In genomic region chr1:167489581-167490340, GRCh38 we compare ENCODE assay signal across 11 cellular contexts. TPM values are rescaled to one million over a fixed set of nuclear protein-coding genes. Genes with fewer than 3 reads are reported as not detected.
DNase-seq lines count a peak whose midpoint lies in the region; ATAC-seq, FAIRE-seq and TF ChIP-seq lines count a peak whose summit lies in the region.
"Had no signal": no experiment of that assay in that cellular context is flagged by ENCODE, and none has a peak within 500 bp of the region (broad histone marks: within the 10 kb centered on the region; RNA-seq: fewer than 3 reads in every experiment).

No MANE protein-coding gene starts in this region.

- H3K27me3 ChIP-seq in heart right ventricle, result peaks cover 0 to 22% (median 10%) of the 10 kb centered on the region in 7 donors
- H3K27me3 ChIP-seq in pancreas, result peaks cover 0 to 7% (median 0%) of the 10 kb centered on the region in 4 donors
- no peaks in the 10 kb centered on the region for H3K27me3 ChIP-seq in testis

- no peak for TF ChIP-seq CTCF in heart right ventricle (IDR thresholded peaks at IDR 0.05)
- TF ChIP-seq CTCF in pancreas (IDR thresholded peaks at IDR 0.05), result no peak
- no peak for TF ChIP-seq CTCF in testis (IDR thresholded peaks at IDR 0.05)

- H3K4me1 Mint-ChIP-seq in activated naive CD8-positive, alpha-beta T cell treated with anti-CD3 and anti-CD28 coated beads for 36 hours, result peaks cover 90% of the 10 kb centered on the region
- H3K4me1 Mint-ChIP-seq in natural killer cell treated with Interleukin-12 subunit alpha and Interleukin-12 subunit beta and Interleukin-15 and Interleukin-18, amount 100 ng/mL, for 72 hours (ENCODE audit: low read depth in 2 of 2), result peaks cover 87 to 94% of the 10 kb centered on the region in 2 donors

- intact Hi-C loops in heart right ventricle (cut with DNase I) (no loop called here), pancreas (cut with DNase I) (no loop called here), testis (cut with DNase I; ENCODE audit: low total_unique reads) (no loop called here)

- H3K9me3 ChIP-seq in heart right ventricle (no peaks in the 10 kb centered on the region), pancreas (no peaks in the 10 kb centered on the region), testis (no peaks in the 10 kb centered on the region)

- no peak overlapping the region for H3K4me3 ChIP-seq in heart right ventricle
- no peak overlapping the region for H3K4me3 ChIP-seq in pancreas
- H3K4me3 ChIP-seq in testis, result no peak overlapping the region
- H3K4me3 ChIP-seq: GM12878 had no signal

- no peaks in the 10 kb centered on the region for H3K4me1 ChIP-seq in heart right ventricle
- H3K4me1 ChIP-seq in pancreas, result no peaks in the 10 kb centered on the region
- no peaks in the 10 kb centered on the region for H3K4me1 ChIP-seq in testis

- peak; percentile 70 to 79 for ATAC-seq in natural killer cell treated with Interleukin-12 subunit alpha and Interleukin-12 subunit beta and Interleukin-15 and Interleukin-18, amount 100 ng/mL, for 72 hours
- ATAC-seq in heart right ventricle, result no peak
- no peak for ATAC-seq in pancreas
- ATAC-seq: GM12878, SK-N-SH treated with all-trans-retinoic acid at 6 μM for 48 hours had no signal

- 79 to 83% methylated on average over 20 of the region's 20 CpGs for WGBS in heart right ventricle, 2 donors
- 83 to 84% methylated on average over 20 of the region's 20 CpGs for WGBS in pancreas, 2 donors
- 64 to 75% methylated on average over 20 of the region's 20 CpGs for WGBS in testis, 2 donors

- no peak for FAIRE-seq in pancreas (lab: Jason Lieb, UNC)
- FAIRE-seq: GM12878 had no signal

- in situ Hi-C loops in G401 (cut with HindIII; ENCODE audit: low sequenced_read_pairs), result no loop called here

- H3K27me3 Mint-ChIP-seq in activated naive CD8-positive, alpha-beta T cell treated with anti-CD3 and anti-CD28 coated beads for 36 hours, result no peaks in the 10 kb centered on the region
- no peaks in the 10 kb centered on the region for H3K27me3 Mint-ChIP-seq in natural killer cell treated with Interleukin-12 subunit alpha and Interleukin-12 subunit beta and Interleukin-15 and Interleukin-18, amount 100 ng/mL, for 72 hours

- H3K4me3 Mint-ChIP-seq in activated naive CD8-positive, alpha-beta T cell treated with anti-CD3 and anti-CD28 coated beads for 36 hours, result peak overlapping the region; percentile 75
- peak overlapping the region; percentile 93 for H3K4me3 Mint-ChIP-seq in natural killer cell treated with Interleukin-12 subunit alpha and Interleukin-12 subunit beta and Interleukin-15 and Interleukin-18, amount 100 ng/mL, for 72 hours

- H3K27ac Mint-ChIP-seq in activated naive CD8-positive, alpha-beta T cell treated with anti-CD3 and anti-CD28 coated beads for 36 hours, result peak overlapping the region; percentile 98
- H3K27ac Mint-ChIP-seq in natural killer cell treated with Interleukin-12 subunit alpha and Interleukin-12 subunit beta and Interleukin-15 and Interleukin-18, amount 100 ng/mL, for 72 hours, result peak overlapping the region; percentile 96 to 98

- H3K9me3 Mint-ChIP-seq in activated naive CD8-positive, alpha-beta T cell treated with anti-CD3 and anti-CD28 coated beads for 36 hours, result peaks cover 3% of the 10 kb centered on the region
- H3K9me3 Mint-ChIP-seq in natural killer cell treated with Interleukin-12 subunit alpha and Interleukin-12 subunit beta and Interleukin-15 and Interleukin-18, amount 100 ng/mL, for 72 hours, result no peaks in the 10 kb centered on the region

- peak; percentile 50 for DNase-seq in G401 (ENCODE audit: low spot score)
- peak; percentile 22 for DNase-seq in T-helper 9 cell
- DNase-seq in activated naive CD8-positive, alpha-beta T cell treated with anti-CD3 and anti-CD28 coated beads for 36 hours, result peak; percentile 76
- DNase-seq in natural killer cell treated with Interleukin-12 subunit alpha and Interleukin-12 subunit beta and Interleukin-15 and Interleukin-18, amount 100 ng/mL, for 72 hours (ENCODE audit: low spot score), result peak; percentile 89
- DNase-seq in heart right ventricle, result no peak
- DNase-seq in C1 segment of cervical spinal cord (lab: John Stamatoyannopoulos, UW), result no peak
- DNase-seq in pancreas, result no peak
- DNase-seq in testis, result no peak

- no peaks in the 10 kb centered on the region for H3K36me3 ChIP-seq in heart right ventricle
- H3K36me3 ChIP-seq in pancreas, result no peaks in the 10 kb centered on the region
- no peaks in the 10 kb centered on the region for H3K36me3 ChIP-seq in testis (ENCODE audit: low read depth, missing control alignments)

- TF ChIP-seq POLR2A in testis (IDR thresholded peaks at IDR 0.05), result no peak

- H3K36me3 Mint-ChIP-seq in activated naive CD8-positive, alpha-beta T cell treated with anti-CD3 and anti-CD28 coated beads for 36 hours, result peaks cover 70% of the 10 kb centered on the region
- H3K36me3 Mint-ChIP-seq in natural killer cell treated with Interleukin-12 subunit alpha and Interleukin-12 subunit beta and Interleukin-15 and Interleukin-18, amount 100 ng/mL, for 72 hours, result peaks cover 4% of the 10 kb centered on the region

- H3K27ac ChIP-seq in heart right ventricle (peak overlapping the region in 1 of 10 donors; percentile 14), pancreas (no peak overlapping the region), testis (no peak overlapping the region)
- H3K27ac ChIP-seq: KMS-11 had no signal

RNA-seq across cellular contexts. Expression of gene CD247, which starts 28.6 kb away (rescaled TPM):
- 9.3 and 11.3 TPM in 2 replicates for total RNA-seq in G401 (2014; rRNA removed; shearing (Covaris generic))
- 100 to 1,000 TPM; 166 TPM for total RNA-seq in activated naive CD8-positive, alpha-beta T cell treated with anti-CD3 and anti-CD28 coated beads for 36 hours
- total RNA-seq in natural killer cell treated with Interleukin-12 subunit alpha and Interleukin-12 subunit beta and Interleukin-15 and Interleukin-18, amount 100 ng/mL, for 72 hours, result 100 to 1,000 TPM; 169 to 384 TPM
- 1 to 10 TPM in 2 of 10 donors, under 1 TPM in 7, not detected in 1; 0.31 to 6.5 (median 0.74) TPM for total RNA-seq in heart right ventricle
- under 1 TPM; 0.39 to 0.66 TPM for polyA plus RNA-seq in heart right ventricle
- total RNA-seq in pancreas, result under 1 TPM in 5 of 6 donors, not detected in 1; 0.14 to 0.95 (median 0.78) TPM
- polyA plus RNA-seq in pancreas, result under 1 TPM; 0.34 to 0.56 TPM
- total RNA-seq in testis, result 1 to 10 TPM in 1 of 2 donors, under 1 TPM in 1; 0.47 to 1.1 TPM
- 2.5 TPM for polyA plus RNA-seq in testis (ENCODE audit: insufficient read depth, low read depth, low replicate concordance)

Comparison
In these comparisons a context has a peak if more than half of its experiments do, and no peak if none do; other contexts are left out.
1. DNase-seq: peak in G401 (single experiment), T-helper 9 cell (single experiment), activated naive CD8-positive, alpha-beta T cell treated with anti-CD3 and anti-CD28 coated beads for 36 hours (single experiment) and natural killer cell treated with Interleukin-12 subunit alpha and Interleukin-12 subunit beta and Interleukin-15 and Interleukin-18, amount 100 ng/mL, for 72 hours (single experiment); none in heart right ventricle (0 of 2), C1 segment of cervical spinal cord (0 of 14), pancreas (0 of 6) and testis (single experiment).
2. ATAC-seq: peak in natural killer cell treated with Interleukin-12 subunit alpha and Interleukin-12 subunit beta and Interleukin-15 and Interleukin-18, amount 100 ng/mL, for 72 hours (2 of 2); none in heart right ventricle (0 of 8) and pancreas (0 of 4).
3. RNA of gene CD247, which starts 28.6 kb away (total RNA-seq): 169 to 384 TPM in natural killer cell treated with Interleukin-12 subunit alpha and Interleukin-12 subunit beta and Interleukin-15 and Interleukin-18, amount 100 ng/mL, for 72 hours and 166 TPM in activated naive CD8-positive, alpha-beta T cell treated with anti-CD3 and anti-CD28 coated beads for 36 hours; 9.3 to 11.3 TPM in G401, 0.47 to 1.1 TPM in testis, 0.14 to 0.95 TPM in pancreas and 0.31 to 6.5 TPM in heart right ventricle; every median in the first group is over 10 times any median in the second.